In genomic region chr6:35054106-35054742, GRCh38 we compare ENCODE assay signal across 31 cellular contexts.
A peak's percentile ranks its signal among the peaks of the same experiment; 100 is the strongest.
DNase-seq lines count a peak whose midpoint lies in the region; ATAC-seq, FAIRE-seq and TF ChIP-seq lines count a peak whose summit lies in the region.
"Had no signal": no experiment of that assay in that cellular context is flagged by ENCODE, and none has a peak within 500 bp of the region (broad histone marks: within the 10 kb centered on the region; RNA-seq: fewer than 3 reads in every experiment).

No MANE protein-coding gene starts in this region.

- no peaks in the 10 kb centered on the region for H3K27me3 Mint-ChIP-seq in natural killer cell treated with Interleukin-12 subunit alpha and Interleukin-12 subunit beta and Interleukin-15 and Interleukin-18, amount 100 ng/mL, for 72 hours
- H3K27me3 Mint-ChIP-seq in natural killer cell (ENCODE audit: low read depth in 2 of 2) (no peaks in the 10 kb centered on the region), HFFc6 (ENCODE audit: insufficient read depth) (no peaks in the 10 kb centered on the region; the same call in 1 of the 2 replicates)
- H3K27me3 Mint-ChIP-seq: activated naive CD4-positive, alpha-beta T cell treated with anti-CD3 and anti-CD28 coated beads, Interleukin-2, amount 50 U/mL, for 24 hours; IgD-negative memory B cell; naive B cell; stimulated activated memory B cell treated with anti-CD40 and anti-IgM and Interleukin-4, amounts not matched to agents 10 μg/mL and 1 μg/mL and 100 μg/mL, for 72 hours had no signal

- 89 to 98% (median 96%) methylated on average over 8 of the region's 8 CpGs for WGBS in stomach, 5 donors

- peaks cover 21 to 74% (median 46%) of the 10 kb centered on the region in 4 donors for H3K4me1 ChIP-seq in stomach
- H3K4me1 ChIP-seq: foreskin keratinocyte, uterus had no signal

- H3K9me3 ChIP-seq in stomach, result no peaks in the 10 kb centered on the region
- H3K9me3 ChIP-seq: Peyer's patch, psoas muscle, suprapubic skin, uterus had no signal

- no peaks in the 10 kb centered on the region for H3K27me3 ChIP-seq in layer of hippocampus (ENCODE audit: control insufficient read depth, insufficient read depth, low read length)
- no peaks in the 10 kb centered on the region for H3K27me3 ChIP-seq in stomach
- H3K27me3 ChIP-seq: foreskin keratinocyte, hepatocyte, Peyer's patch, suprapubic skin, uterus had no signal

- H3K4me3 ChIP-seq in stomach, result no peak overlapping the region
- H3K4me3 ChIP-seq: coronary artery, hepatocyte, Peyer's patch, psoas muscle, suprapubic skin, uterus had no signal

- no peak overlapping the region for H3K4me3 Mint-ChIP-seq in natural killer cell treated with Interleukin-12 subunit alpha and Interleukin-12 subunit beta and Interleukin-15 and Interleukin-18, amount 100 ng/mL, for 72 hours
- no peak overlapping the region for H3K4me3 Mint-ChIP-seq in natural killer cell
- no peak overlapping the region for H3K4me3 Mint-ChIP-seq in HFFc6
- H3K4me3 Mint-ChIP-seq: activated CD8-positive, alpha-beta T cell treated with anti-CD3 and anti-CD28 coated beads, Interleukin-2, amount 10 ng/mL, durations not matched to agents 7 days and 5 days; activated naive CD4-positive, alpha-beta T cell treated with anti-CD3 and anti-CD28 coated beads, Interleukin-2, amount 50 U/mL, for 24 hours; naive B cell; stimulated activated memory B cell treated with anti-CD40 and anti-IgM and Interleukin-4, amounts not matched to agents 10 μg/mL and 1 μg/mL and 100 μg/mL, for 72 hours had no signal

- peak; percentile 20 for DNase-seq in natural killer cell treated with Interleukin-12 subunit alpha and Interleukin-12 subunit beta and Interleukin-15 and Interleukin-18, amount 100 ng/mL, for 72 hours (ENCODE audit: low spot score)
- no peak for DNase-seq in natural killer cell
- DNase-seq in stomach, result no peak
- no peak for DNase-seq in RCC 7860 (ENCODE audit: low spot score)
- DNase-seq in HFFc6, result no peak
- no peak for DNase-seq in T1000 (lab: John Stamatoyannopoulos, UW)
- DNase-seq: ACHN; activated CD4-positive, alpha-beta T cell treated with anti-CD3 and anti-CD28 coated beads for 4 hours; activated CD8-positive, alpha-beta T cell treated with anti-CD3 and anti-CD28 coated beads, Interleukin-2, amount 10 ng/mL, durations not matched to agents 7 days and 5 days; amygdala; foreskin keratinocyte; GOT3; mesendoderm; naive B cell; NCI-H82; psoas muscle; SW 1271; T-helper 9 cell; uterus had no signal

- TF ChIP-seq CTCF in natural killer cell (IDR thresholded peaks at IDR 0.05) (no peak), stomach (IDR thresholded peaks at IDR 0.05) (no peak), HFFc6 (IDR thresholded peaks at IDR 0.05) (no peak)

- ATAC-seq in natural killer cell treated with Interleukin-12 subunit alpha and Interleukin-12 subunit beta and Interleukin-15 and Interleukin-18, amount 100 ng/mL, for 72 hours, result no peak
- ATAC-seq in natural killer cell (no peak), GM18505 (IDR thresholded peaks at IDR 0.05; ENCODE audit: unreplicated experiment) (no peak)
- ATAC-seq: activated CD8-positive, alpha-beta T cell treated with anti-CD3 and anti-CD28 coated beads, Interleukin-2, amount 10 ng/mL, durations not matched to agents 7 days and 5 days; foreskin keratinocyte; left colon; psoas muscle; stimulated activated memory B cell treated with anti-CD40 and anti-IgM and Interleukin-4, amounts not matched to agents 10 μg/mL and 1 μg/mL and 100 μg/mL, for 72 hours had no signal

- H3K27ac ChIP-seq in layer of hippocampus (ENCODE audit: low read depth, low read length) (peak overlapping the region; percentile 95), stomach (peak overlapping the region in 4 of 5 donors; percentile 47 to 86 (median 73))
- H3K27ac ChIP-seq: foreskin keratinocyte, VCaP had no signal

- H3K36me3 Mint-ChIP-seq in natural killer cell treated with Interleukin-12 subunit alpha and Interleukin-12 subunit beta and Interleukin-15 and Interleukin-18, amount 100 ng/mL, for 72 hours, result no peaks in the 10 kb centered on the region
- H3K36me3 Mint-ChIP-seq in natural killer cell (no peaks in the 10 kb centered on the region), HFFc6 (ENCODE audit: low read depth) (peaks cover 4% of the 10 kb centered on the region; the same call in 1 of the 2 replicates)
- H3K36me3 Mint-ChIP-seq: activated naive CD4-positive, alpha-beta T cell treated with anti-CD3 and anti-CD28 coated beads, Interleukin-2, amount 50 U/mL, for 24 hours; naive B cell had no signal

- FAIRE-seq in RCC 7860 (lab: Jason Lieb, UNC), result no peak
- FAIRE-seq: GM19239 had no signal

- H3K27ac Mint-ChIP-seq in natural killer cell treated with Interleukin-12 subunit alpha and Interleukin-12 subunit beta and Interleukin-15 and Interleukin-18, amount 100 ng/mL, for 72 hours, result no peak overlapping the region
- no peak overlapping the region for H3K27ac Mint-ChIP-seq in natural killer cell
- no peak overlapping the region for H3K27ac Mint-ChIP-seq in HFFc6
- H3K27ac Mint-ChIP-seq: activated CD8-positive, alpha-beta T cell treated with anti-CD3 and anti-CD28 coated beads, Interleukin-2, amount 10 ng/mL, durations not matched to agents 7 days and 5 days; activated naive CD4-positive, alpha-beta T cell treated with anti-CD3 and anti-CD28 coated beads, Interleukin-2, amount 50 U/mL, for 24 hours; IgD-negative memory B cell; naive B cell; stimulated activated memory B cell treated with anti-CD40 and anti-IgM and Interleukin-4, amounts not matched to agents 10 μg/mL and 1 μg/mL and 100 μg/mL, for 72 hours had no signal

- peaks cover 12 to 67% (median 56%) of the 10 kb centered on the region in 4 donors for H3K36me3 ChIP-seq in stomach
- H3K36me3 ChIP-seq: uterus had no signal

- no peak for TF ChIP-seq POLR2A in stomach (IDR thresholded peaks at IDR 0.05)
- TF ChIP-seq POLR2A in GM18505 (IDR thresholded peaks at IDR 0.05; ENCODE audit: borderline replicate concordance, extremely low read depth, insufficient read depth, insufficient read length), result no peak

- no peak for TF ChIP-seq EP300 in stomach (IDR thresholded peaks at IDR 0.05)

- intact Hi-C loops in natural killer cell (cut with micrococcal nuclease) (no loop called here), stomach (cut with DNase I; ENCODE audit: low total_unique reads) (no loop called here)

- no peaks in the 10 kb centered on the region for H3K9me3 Mint-ChIP-seq in natural killer cell treated with Interleukin-12 subunit alpha and Interleukin-12 subunit beta and Interleukin-15 and Interleukin-18, amount 100 ng/mL, for 72 hours
- no peaks in the 10 kb centered on the region for H3K9me3 Mint-ChIP-seq in natural killer cell
- no peaks in the 10 kb centered on the region for H3K9me3 Mint-ChIP-seq in HFFc6
- H3K9me3 Mint-ChIP-seq: activated naive CD4-positive, alpha-beta T cell treated with anti-CD3 and anti-CD28 coated beads, Interleukin-2, amount 50 U/mL, for 24 hours; IgD-negative memory B cell; naive B cell; stimulated activated memory B cell treated with anti-CD40 and anti-IgM and Interleukin-4, amounts not matched to agents 10 μg/mL and 1 μg/mL and 100 μg/mL, for 72 hours had no signal

- no peaks in the 10 kb centered on the region for H3K4me1 Mint-ChIP-seq in natural killer cell treated with Interleukin-12 subunit alpha and Interleukin-12 subunit beta and Interleukin-15 and Interleukin-18, amount 100 ng/mL, for 72 hours (ENCODE audit: low read depth in 2 of 2)
- H3K4me1 Mint-ChIP-seq in natural killer cell (no peaks in the 10 kb centered on the region), HFFc6 (ENCODE audit: low read depth) (no peaks in the 10 kb centered on the region)
